In genomic region chr10:70558871-70559810, GRCh38 we compare ENCODE assay signal across 8 cellular contexts. TPM values are rescaled to one million over a fixed set of nuclear protein-coding genes. Genes with fewer than 3 reads are reported as not detected.
A peak's percentile ranks its signal among the peaks of the same experiment; 100 is the strongest.
DNase-seq lines count a peak whose midpoint lies in the region; ATAC-seq and TF ChIP-seq lines count a peak whose summit lies in the region.

No MANE protein-coding gene starts in this region.

- POLR2A ChIA-PET in activated CD4-positive, alpha-beta memory T cell treated with anti-CD3 and anti-CD28 coated beads, Interleukin-2, amount 10 ng/mL, durations not matched to agents 7 days and 5 days (lab: Charles Lee), result interaction anchor here (0.8 to 1.9 kb wide), 4 partner anchors 17 to 43 kb away, joined by 3 to 6 read pairs (median 4); no protein-coding TSS in a partner anchor

- peak; percentile 78 for ATAC-seq in GM21529 (IDR thresholded peaks at IDR 0.05; ENCODE audit: unreplicated experiment)
- peak; percentile 42 to 64 for ATAC-seq in naive B cell (ENCODE audit: low read depth in 2 of 2)

- TF ChIP-seq POLR2A in NB4 (IDR thresholded peaks at IDR 0.05; ENCODE audit: extremely low read depth, insufficient read length), result no peak

- H3K27me3 ChIP-seq in effector memory CD4-positive, alpha-beta T cell (replicated peaks; ENCODE audit: control insufficient read depth, insufficient read depth, low read length, poor library complexity, severe bottlenecking), result no peaks in the 10 kb centered on the region

- H3K9me3 ChIP-seq in effector memory CD4-positive, alpha-beta T cell (ENCODE audit: control insufficient read depth, low read length), result no peaks in the 10 kb centered on the region

- TF ChIP-seq CTCF in CD14-positive monocyte (IDR thresholded peaks at IDR 0.05) (peak; percentile 53), NB4 (IDR thresholded peaks at IDR 0.05; ENCODE audit: low read depth, low read length) (peak; percentile 68)

- CTCF ChIA-PET in activated CD4-positive, alpha-beta memory T cell treated with anti-CD3 and anti-CD28 coated beads, Interleukin-2, amount 10 ng/mL, durations not matched to agents 7 days and 5 days (lab: Charles Lee), result interaction anchor here (0.6 to 3.2 kb wide), 26 partner anchors 9 to 320 kb away, joined by 3 to 18 read pairs (median 4); partner anchors contain the start of gene PRF1

- no peak for DNase-seq in CD14-positive monocyte (ENCODE audit: low spot score)
- DNase-seq in NB4 (ENCODE audit: low read depth), result peak; percentile 89
- peak; percentile 74 for DNase-seq in activated CD4-positive, alpha-beta memory T cell treated with anti-CD3 and anti-CD28 coated beads, Interleukin-2, amount 10 ng/mL, durations not matched to agents 7 days and 5 days
- DNase-seq in effector memory CD4-positive, alpha-beta T cell, result peak; percentile 37 to 48 (median 48)
- no peak for DNase-seq in naive B cell
- DNase-seq in stimulated activated naive CD4-positive, alpha-beta T cell (lab: John Stamatoyannopoulos, UW), result peak in 5 of 6 experiments; percentile 13 to 69 (median 38)
- no peak for DNase-seq in NCI-H2081 (lab: John Stamatoyannopoulos, UW)

- H3K4me3 ChIP-seq in NB4 (ENCODE audit: low read depth, low read length), result peak overlapping the region; percentile 21
- H3K4me3 ChIP-seq in effector memory CD4-positive, alpha-beta T cell (ENCODE audit: insufficient read depth, low read depth, low read length, poor library complexity, severe bottlenecking), result peak overlapping the region; percentile 54

- peaks cover 3% of the 10 kb centered on the region for H3K4me1 ChIP-seq in effector memory CD4-positive, alpha-beta T cell (ENCODE audit: control insufficient read depth, insufficient read depth, low read length, poor library complexity, severe bottlenecking)

- peaks cover 28% of the 10 kb centered on the region for H3K4me1 Mint-ChIP-seq in CD14-positive monocyte
- peaks cover 20% of the 10 kb centered on the region for H3K4me1 Mint-ChIP-seq in activated CD4-positive, alpha-beta memory T cell treated with anti-CD3 and anti-CD28 coated beads, Interleukin-2, amount 10 ng/mL, durations not matched to agents 7 days and 5 days
- peaks cover 11 to 20% (median 19%) of the 10 kb centered on the region in 3 donors for H3K4me1 Mint-ChIP-seq in naive B cell

- H3K27ac Mint-ChIP-seq in CD14-positive monocyte, result peak overlapping the region in 2 of 7 donors; percentile 64 to 77
- H3K27ac Mint-ChIP-seq in activated CD4-positive, alpha-beta memory T cell treated with anti-CD3 and anti-CD28 coated beads, Interleukin-2, amount 10 ng/mL, durations not matched to agents 7 days and 5 days, result peak overlapping the region; percentile 65
- peak overlapping the region in 3 of 6 donors; percentile 74 to 90 (median 89) for H3K27ac Mint-ChIP-seq in naive B cell

- H3K27ac ChIP-seq in effector memory CD4-positive, alpha-beta T cell (ENCODE audit: insufficient read depth, low read length, poor library complexity, severe bottlenecking), result no peak overlapping the region

- intact Hi-C loops in CD14-positive monocyte (cut with micrococcal nuclease), result no loop called here

- H3K36me3 Mint-ChIP-seq in CD14-positive monocyte, result no peaks in the 10 kb centered on the region
- H3K36me3 Mint-ChIP-seq in activated CD4-positive, alpha-beta memory T cell treated with anti-CD3 and anti-CD28 coated beads, Interleukin-2, amount 10 ng/mL, durations not matched to agents 7 days and 5 days (ENCODE audit: low read depth), result no peaks in the 10 kb centered on the region
- H3K36me3 Mint-ChIP-seq in naive B cell, result no peaks in the 10 kb centered on the region

- H3K27me3 Mint-ChIP-seq in CD14-positive monocyte (ENCODE audit: low read depth in 3 of 3), result peaks cover 1 to 7% (median 5%) of the 10 kb centered on the region in 3 donors
- H3K27me3 Mint-ChIP-seq in activated CD4-positive, alpha-beta memory T cell treated with anti-CD3 and anti-CD28 coated beads, Interleukin-2, amount 10 ng/mL, durations not matched to agents 7 days and 5 days, result peaks cover 2% of the 10 kb centered on the region
- peaks cover 0 to 5% (median 0%) of the 10 kb centered on the region in 3 donors for H3K27me3 Mint-ChIP-seq in naive B cell

- H3K9me3 Mint-ChIP-seq in CD14-positive monocyte (no peaks in the 10 kb centered on the region), naive B cell (no peaks in the 10 kb centered on the region)
- H3K9me3 Mint-ChIP-seq in activated CD4-positive, alpha-beta memory T cell treated with anti-CD3 and anti-CD28 coated beads, Interleukin-2, amount 10 ng/mL, durations not matched to agents 7 days and 5 days, result no peaks in the 10 kb centered on the region

- H3K4me3 Mint-ChIP-seq in CD14-positive monocyte (peak overlapping the region; percentile 73 to 92), naive B cell (peak overlapping the region in 5 of 8 donors; percentile 3 to 47 (median 30))
- H3K4me3 Mint-ChIP-seq in activated CD4-positive, alpha-beta memory T cell treated with anti-CD3 and anti-CD28 coated beads, Interleukin-2, amount 10 ng/mL, durations not matched to agents 7 days and 5 days, result peak overlapping the region; percentile 71

- H3K36me3 ChIP-seq in effector memory CD4-positive, alpha-beta T cell (ENCODE audit: control insufficient read depth, insufficient read depth, low read length), result no peaks in the 10 kb centered on the region

RNA-seq across cellular contexts. Expression of gene PRF1, which starts 43.4 kb away (rescaled TPM):
- polyA plus RNA-seq in CD14-positive monocyte (1 to 10 TPM; 2.4 to 2.7 TPM), naive B cell (ENCODE audit: low read depth in 6 of 6) (1 to 10 TPM; 1.2 to 9.3 (median 3.7) TPM)
- total RNA-seq in activated CD4-positive, alpha-beta memory T cell treated with anti-CD3 and anti-CD28 coated beads, Interleukin-2, amount 10 ng/mL, durations not matched to agents 7 days and 5 days, result 100 to 1,000 TPM; 136 to 141 TPM

Comparison
In these comparisons a context has a peak if more than half of its experiments do, and no peak if none do; other contexts are left out.
1. DNase-seq: peak in NB4 (single experiment), activated CD4-positive, alpha-beta memory T cell treated with anti-CD3 and anti-CD28 coated beads, Interleukin-2, amount 10 ng/mL, durations not matched to agents 7 days and 5 days (single experiment), effector memory CD4-positive, alpha-beta T cell (3 of 3) and stimulated activated naive CD4-positive, alpha-beta T cell (5 of 6); none in CD14-positive monocyte (single experiment), naive B cell (single experiment) and NCI-H2081 (0 of 2).
2. H3K4me3 Mint-ChIP-seq: peak in every context shown above with its lines; median percentile 82 in CD14-positive monocyte; 71 in activated CD4-positive, alpha-beta memory T cell treated with anti-CD3 and anti-CD28 coated beads, Interleukin-2, amount 10 ng/mL, durations not matched to agents 7 days and 5 days; 30 in naive B cell.